In the genomic region with DNA sequence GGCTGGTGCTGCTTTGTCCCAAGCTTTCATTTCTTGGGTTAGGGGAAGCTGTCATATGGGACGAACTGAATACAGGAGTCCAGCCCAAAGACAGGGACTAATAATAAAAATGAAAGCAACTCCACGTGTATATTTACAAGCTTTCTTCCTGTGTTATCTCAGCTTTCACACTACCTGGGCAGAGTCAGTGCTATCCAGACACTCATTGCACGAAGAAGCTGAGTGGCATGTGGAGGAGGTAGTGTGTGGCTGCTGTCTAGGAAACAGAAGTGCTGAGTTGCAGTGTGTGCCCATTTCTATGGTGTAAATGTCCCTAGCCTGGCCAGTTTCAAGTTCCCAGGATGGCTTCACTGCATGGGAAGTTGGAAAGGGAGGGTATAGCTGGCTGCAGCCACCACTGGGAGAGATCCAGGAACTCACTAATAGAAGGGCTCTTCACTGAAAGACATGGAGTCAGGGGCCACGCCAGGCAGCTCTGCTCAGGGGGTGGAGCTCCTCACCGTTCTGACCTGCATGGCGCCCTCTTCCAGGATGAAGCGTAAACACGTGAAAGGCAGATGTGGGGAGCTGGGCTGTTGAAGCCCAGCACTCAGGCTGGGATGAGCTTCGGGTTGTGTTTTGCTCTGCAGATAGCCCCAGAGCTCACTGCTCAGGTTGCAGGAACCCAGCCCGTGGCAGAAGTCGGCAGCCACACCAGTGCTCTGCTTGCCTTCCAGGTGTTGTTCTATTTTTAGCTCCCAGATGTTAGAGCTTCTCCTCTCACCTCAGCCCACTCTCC, we compare ENCODE assay signal across 1 cellular context.
TF ChIP-seq lines count a peak whose summit lies in the region.

No MANE protein-coding gene starts in this region.

TF ChIP-seq in H1, 55 proteins besides CTCF, POLR2A, EP300 and RAD21:
- TF ChIP-seq KDM4A (IDR thresholded peaks at IDR 0.05; ENCODE audit: low read depth, low read length, severe bottlenecking): no peak
- TF ChIP-seq, protein P1, sequence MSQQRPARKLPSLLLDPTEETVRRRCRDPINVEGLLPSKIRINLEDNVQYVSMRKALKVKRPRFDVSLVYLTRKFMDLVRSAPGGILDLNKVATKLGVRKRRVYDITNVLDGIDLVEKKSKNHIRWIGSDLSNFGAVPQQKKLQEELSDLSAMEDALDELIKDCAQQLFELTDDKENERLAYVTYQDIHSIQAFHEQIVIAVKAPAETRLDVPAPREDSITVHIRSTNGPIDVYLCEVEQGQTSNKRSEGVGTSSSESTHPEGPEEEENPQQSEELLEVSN (IDR thresholded peaks at IDR 0.05): peak; percentile 72; the same call in 1 of the 2 replicates
- no peak for TF ChIP-seq TCF12 (IDR thresholded peaks at IDR 0.05; ENCODE audit: low read depth, low read length)
- TF ChIP-seq, protein P2, sequence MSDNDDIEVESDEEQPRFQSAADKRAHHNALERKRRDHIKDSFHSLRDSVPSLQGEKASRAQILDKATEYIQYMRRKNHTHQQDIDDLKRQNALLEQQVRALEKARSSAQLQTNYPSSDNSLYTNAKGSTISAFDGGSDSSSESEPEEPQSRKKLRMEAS (IDR thresholded peaks at IDR 0.05): peak; percentile 81
- TF ChIP-seq BRCA1 (IDR thresholded peaks at IDR 0.05; ENCODE audit: low read depth, low read length): no peak
